26 cellular contexts compared by ENCODE assay signal in genomic region chr22:38834215-38834953, GRCh38.
"Had no signal": no experiment of that assay in that cellular context is flagged by ENCODE, and none has a peak within 500 bp of the region (broad histone marks: within the 10 kb centered on the region; RNA-seq: fewer than 3 reads in every experiment).

No MANE protein-coding gene starts in this region.

- H3K27ac Mint-ChIP-seq: activated CD4-positive, alpha-beta memory T cell treated with anti-CD3 and anti-CD28 coated beads for 36 hours; activated naive CD4-positive, alpha-beta T cell treated with anti-CD3 and anti-CD28 coated beads for 36 hours; activated naive CD8-positive, alpha-beta T cell treated with anti-CD3 and anti-CD28 coated beads for 36 hours; activated T-helper 1 cell treated with anti-CD3 and anti-CD28 coated beads, Interleukin-12 subunit alpha, Interleukin-12 subunit beta, Interleukin-2, Interleukin-4 antibody, amounts not matched to agents 30 ng/mL and 10 ng/mL and 1 ng/mL, durations not matched to agents 14 hours and 24 hours and 36 hours; memory B cell; stimulated activated memory B cell treated with anti-CD40 and anti-IgM and Interleukin-4, amounts not matched to agents 10 μg/mL and 1 μg/mL and 100 μg/mL, for 72 hours; stimulated activated naive CD8-positive, alpha-beta T cell treated with anti-CD3 and anti-CD28 coated beads, Interleukin-15, amount 100 ng/mL, for 72 hours had no signal

- H3K27me3 Mint-ChIP-seq: activated CD4-positive, alpha-beta memory T cell treated with anti-CD3 and anti-CD28 coated beads for 36 hours; activated naive CD8-positive, alpha-beta T cell treated with anti-CD3 and anti-CD28 coated beads for 36 hours; stimulated activated naive CD8-positive, alpha-beta T cell treated with anti-CD3 and anti-CD28 coated beads, Interleukin-15, amount 100 ng/mL, for 72 hours had no signal

- H3K4me1 Mint-ChIP-seq: memory B cell; neural crest cell; stimulated activated memory B cell treated with anti-CD40 and anti-IgM and Interleukin-4, amounts not matched to agents 10 μg/mL and 1 μg/mL and 100 μg/mL, for 72 hours had no signal

- DNase-seq: activated CD4-positive, alpha-beta memory T cell treated with anti-CD3 and anti-CD28 coated beads for 36 hours; activated CD4-positive, alpha-beta T cell treated with anti-CD3 and anti-CD28 coated beads for 4 hours; activated CD4-positive, CD25-positive, alpha-beta regulatory T cell; activated CD8-positive, alpha-beta memory T cell treated with anti-CD3 and anti-CD28 coated beads, Interleukin-2, amount 50 U/mL, for 4 hours; activated naive CD4-positive, alpha-beta T cell treated with anti-CD3 and anti-CD28 coated beads for 36 hours; activated naive CD8-positive, alpha-beta T cell treated with anti-CD3 and anti-CD28 coated beads for 36 hours; activated T-cell treated with anti-CD3 and anti-CD28 coated beads, Interleukin-2, amount 50 U/mL, for 1 hour; adrenal gland; brain microvascular endothelial cell; foreskin keratinocyte; heart right ventricle; nucleus accumbens; stimulated activated CD4-positive, alpha-beta T cell treated with anti-CD3 and anti-CD28 coated beads, Interleukin-1b, Interleukin-23, amount 100 ng/mL, for 48 hours; stimulated activated CD4-positive, alpha-beta T cell treated with anti-CD3 and anti-CD28 coated beads, Interleukin-4, amount 100 ng/mL, for 4 hours; stimulated activated CD8-positive, alpha-beta memory T cell treated with anti-CD3 and anti-CD28 coated beads, Interleukin-4, amount 100 ng/mL, for 48 hours; stimulated activated naive CD8-positive, alpha-beta T cell treated with anti-CD3 and anti-CD28 coated beads, Interleukin-15, amount 100 ng/mL, for 72 hours; thyroid gland had no signal

- H3K27me3 ChIP-seq: adrenal gland, ascending aorta, heart right ventricle, right atrium auricular region, thyroid gland had no signal

- H3K9me3 ChIP-seq: adrenal gland, ascending aorta, heart right ventricle, right atrium auricular region, thyroid gland had no signal

- H3K4me1 ChIP-seq: adrenal gland, ascending aorta, foreskin keratinocyte, heart right ventricle, right atrium auricular region, thyroid gland had no signal

- H3K4me2 ChIP-seq: smooth muscle cell had no signal

- H3K4me3 ChIP-seq: adrenal gland, ascending aorta, heart right ventricle, right atrium auricular region, smooth muscle cell, thyroid gland had no signal

- H3K27ac ChIP-seq: adrenal gland, ascending aorta, brain microvascular endothelial cell, foreskin keratinocyte, heart right ventricle, right atrium auricular region, thyroid gland had no signal

- ATAC-seq: foreskin keratinocyte; heart right ventricle; naive thymus-derived CD8-positive, alpha-beta T cell; stimulated activated memory B cell treated with anti-CD40 and anti-IgM and Interleukin-4, amounts not matched to agents 10 μg/mL and 1 μg/mL and 100 μg/mL, for 72 hours; stimulated activated naive CD8-positive, alpha-beta T cell treated with anti-CD3 and anti-CD28 coated beads, Interleukin-15, amount 100 ng/mL, for 72 hours had no signal

- H3K36me3 ChIP-seq: adrenal gland, ascending aorta, brain microvascular endothelial cell, heart right ventricle, right atrium auricular region, thyroid gland had no signal

- FAIRE-seq: endothelial cell of umbilical vein had no signal

- H3K9me3 Mint-ChIP-seq: activated CD4-positive, alpha-beta memory T cell treated with anti-CD3 and anti-CD28 coated beads for 36 hours; activated naive CD4-positive, alpha-beta T cell treated with anti-CD3 and anti-CD28 coated beads for 36 hours; activated naive CD8-positive, alpha-beta T cell treated with anti-CD3 and anti-CD28 coated beads for 36 hours; activated T-helper 1 cell treated with anti-CD3 and anti-CD28 coated beads, Interleukin-12 subunit alpha, Interleukin-12 subunit beta, Interleukin-2, Interleukin-4 antibody, amounts not matched to agents 30 ng/mL and 10 ng/mL and 1 ng/mL, durations not matched to agents 14 hours and 24 hours and 36 hours; memory B cell; naive thymus-derived CD8-positive, alpha-beta T cell; neural crest cell; stimulated activated memory B cell treated with anti-CD40 and anti-IgM and Interleukin-4, amounts not matched to agents 10 μg/mL and 1 μg/mL and 100 μg/mL, for 72 hours; stimulated activated naive CD8-positive, alpha-beta T cell treated with anti-CD3 and anti-CD28 coated beads, Interleukin-15, amount 100 ng/mL, for 72 hours had no signal

- H3K4me3 Mint-ChIP-seq: activated CD4-positive, alpha-beta memory T cell treated with anti-CD3 and anti-CD28 coated beads for 36 hours; activated naive CD4-positive, alpha-beta T cell treated with anti-CD3 and anti-CD28 coated beads for 36 hours; activated naive CD8-positive, alpha-beta T cell treated with anti-CD3 and anti-CD28 coated beads for 36 hours; activated T-helper 1 cell treated with anti-CD3 and anti-CD28 coated beads, Interleukin-12 subunit alpha, Interleukin-12 subunit beta, Interleukin-2, Interleukin-4 antibody, amounts not matched to agents 30 ng/mL and 10 ng/mL and 1 ng/mL, durations not matched to agents 14 hours and 24 hours and 36 hours; memory B cell; naive thymus-derived CD8-positive, alpha-beta T cell; neural crest cell; stimulated activated memory B cell treated with anti-CD40 and anti-IgM and Interleukin-4, amounts not matched to agents 10 μg/mL and 1 μg/mL and 100 μg/mL, for 72 hours; stimulated activated naive CD8-positive, alpha-beta T cell treated with anti-CD3 and anti-CD28 coated beads, Interleukin-15, amount 100 ng/mL, for 72 hours had no signal

- H3K36me3 Mint-ChIP-seq: activated CD4-positive, alpha-beta memory T cell treated with anti-CD3 and anti-CD28 coated beads for 36 hours; activated naive CD8-positive, alpha-beta T cell treated with anti-CD3 and anti-CD28 coated beads for 36 hours; memory B cell; stimulated activated memory B cell treated with anti-CD40 and anti-IgM and Interleukin-4, amounts not matched to agents 10 μg/mL and 1 μg/mL and 100 μg/mL, for 72 hours had no signal
